ENCODE assay signal across 9 cellular contexts in genomic region chr2:203498161-203498560, GRCh38. TPM values are rescaled to one million over a fixed set of nuclear protein-coding genes. Genes with fewer than 3 reads are reported as not detected.
A peak's percentile ranks its signal among the peaks of the same experiment; 100 is the strongest.
DNase-seq lines count a peak whose midpoint lies in the region; ATAC-seq, FAIRE-seq and TF ChIP-seq lines count a peak whose summit lies in the region.
"Had no signal": no experiment of that assay in that cellular context is flagged by ENCODE, and none has a peak within 500 bp of the region (broad histone marks: within the 10 kb centered on the region; RNA-seq: fewer than 3 reads in every experiment).

No MANE protein-coding gene starts in this region.

- H3K4me3 ChIP-seq in HCT116 (replicated peaks in 1 of 2; ENCODE audit: low read depth in 1 of 2, low read length in 2 of 2) (peak overlapping the region; percentile 25 to 36), fibroblast of the aortic adventitia (ENCODE audit: low read depth, low read length) (no peak overlapping the region), skeletal muscle cell (ENCODE audit: low read depth, low read length) (no peak overlapping the region), neural progenitor cell (no peak overlapping the region)
- H3K4me3 ChIP-seq: skin epidermis had no signal

- H3K27me3 ChIP-seq in HCT116 (ENCODE audit: insufficient read depth, low read length) (no peaks in the 10 kb centered on the region), neural progenitor cell (no peaks in the 10 kb centered on the region)

- no peak for TF ChIP-seq POLR2A in HCT116 (IDR thresholded peaks at IDR 0.05; ENCODE audit: borderline replicate concordance, extremely low read depth, insufficient read depth, insufficient read length)

- peaks cover 2% of the 10 kb centered on the region for H3K27me3 Mint-ChIP-seq in neural progenitor cell (ENCODE audit: insufficient read depth, low read depth)
- H3K27me3 Mint-ChIP-seq in effector memory CD8-positive, alpha-beta T cell = no peaks in the 10 kb centered on the region

- intact Hi-C loops in HCT116 (cut with micrococcal nuclease) = no loop called here

- no peak overlapping the region for H3K4me3 Mint-ChIP-seq in neural progenitor cell
- H3K4me3 Mint-ChIP-seq in effector memory CD8-positive, alpha-beta T cell = no peak overlapping the region

- RAD21 ChIA-PET in HCT116 (lab: Charles Lee; ENCODE audit: low non-redundant PET in 1 of 2, low total read pairs in 2 of 2, uncharacterized antibody in 2 of 2, unreplicated experiment in 2 of 2) = no interaction called here

- peaks cover 3% of the 10 kb centered on the region for H3K4me1 Mint-ChIP-seq in neural progenitor cell
- peaks cover 0 to 4% of the 10 kb centered on the region in 2 donors for H3K4me1 Mint-ChIP-seq in effector memory CD8-positive, alpha-beta T cell (ENCODE audit: low read depth in 2 of 2)

- DNase-seq in HCT116 (ENCODE audit: low read depth, low spot score) = peak; percentile 76
- DNase-seq in RCC 7860 (ENCODE audit: low spot score) = peak; percentile 77
- peak; percentile 78 for DNase-seq in fibroblast of the aortic adventitia (ENCODE audit: low read depth)
- peak; percentile 59 for DNase-seq in skeletal muscle cell (ENCODE audit: low read depth)
- DNase-seq in neural progenitor cell (ENCODE audit: low spot score) = no peak
- no peak for DNase-seq in effector memory CD8-positive, alpha-beta T cell

- TF ChIP-seq RAD21 in HCT116 (IDR thresholded peaks at IDR 0.05; ENCODE audit: low read depth) = peak; percentile 17; the same call in 1 of the 2 replicates

- H2AFZ ChIP-seq in HCT116 (ENCODE audit: low read depth, low read length, poor library complexity, severe bottlenecking) = peak overlapping the region; percentile 57
- no peak overlapping the region for H2AFZ ChIP-seq in neural progenitor cell (replicated peaks)

- peaks cover under 1% of the 10 kb centered on the region for H3K9me3 Mint-ChIP-seq in neural progenitor cell
- H3K9me3 Mint-ChIP-seq in effector memory CD8-positive, alpha-beta T cell = no peaks in the 10 kb centered on the region

- no peaks in the 10 kb centered on the region for H4K20me1 ChIP-seq in HCT116 (ENCODE audit: insufficient read depth)
- H4K20me1 ChIP-seq in neural progenitor cell (ENCODE audit: low read depth) = no peaks in the 10 kb centered on the region

- H3K9me3 ChIP-seq in HCT116 (ENCODE audit: control insufficient read depth in 1 of 2, insufficient read depth in 1 of 2, low read depth in 1 of 2, low read length in 2 of 2) (no peaks in the 10 kb centered on the region), neural progenitor cell (ENCODE audit: low read depth) (no peaks in the 10 kb centered on the region)

- H3K4me2 ChIP-seq in HCT116 (ENCODE audit: low read length) (peak overlapping the region; percentile 61), neural progenitor cell (no peak overlapping the region)

- no peaks in the 10 kb centered on the region for H3F3A ChIP-seq in neural progenitor cell (ENCODE audit: low read depth)

- ATAC-seq in HCT116 = peak; percentile 90
- no peak for ATAC-seq in HG02884 (IDR thresholded peaks at IDR 0.05; ENCODE audit: unreplicated experiment)
- ATAC-seq in effector memory CD8-positive, alpha-beta T cell (replicated peaks) = no peak

- BruUV-seq in HCT116 (replicated peaks; lab: Mats Ljungman, UMichigan) = no TSS peak

- H3K27ac Mint-ChIP-seq in neural progenitor cell = no peak overlapping the region
- H3K27ac Mint-ChIP-seq in effector memory CD8-positive, alpha-beta T cell = no peak overlapping the region

- FAIRE-seq in RCC 7860 (lab: Jason Lieb, UNC) = peak; percentile 87

- H3K9ac ChIP-seq in HCT116 (ENCODE audit: low read length) = peak overlapping the region; percentile 20
- H3K9ac ChIP-seq in neural progenitor cell = no peak overlapping the region

- POLR2A ChIA-PET in HCT116 (lab: Charles Lee) = no interaction called here

- H3K4me1 ChIP-seq in HCT116 (ENCODE audit: control insufficient read depth in 1 of 2, insufficient read depth in 2 of 2, low read length in 2 of 2) (peaks cover 5 to 13% of the 10 kb centered on the region in 2 experiments; a peak in 3 of 4 replicates), neural progenitor cell (no peaks in the 10 kb centered on the region)

- no peaks in the 10 kb centered on the region for H3K36me3 ChIP-seq in HCT116 (ENCODE audit: control insufficient read depth in 1 of 2, insufficient read depth in 2 of 2, low read length in 2 of 2)
- H3K36me3 ChIP-seq in neural progenitor cell = peaks cover 7% of the 10 kb centered on the region

- H3K79me2 ChIP-seq in HCT116 (ENCODE audit: insufficient read depth, low read length) = peaks cover 6% of the 10 kb centered on the region
- H3K79me2 ChIP-seq in neural progenitor cell (ENCODE audit: low read depth) = peaks cover 16% of the 10 kb centered on the region

- no peaks in the 10 kb centered on the region for H3K9me2 ChIP-seq in HCT116 (ENCODE audit: insufficient read depth)

- CTCF ChIA-PET in HCT116 (lab: Charles Lee) = no interaction called here

- H3K36me3 Mint-ChIP-seq in neural progenitor cell = peaks cover 21% of the 10 kb centered on the region
- H3K36me3 Mint-ChIP-seq in effector memory CD8-positive, alpha-beta T cell (ENCODE audit: insufficient read depth) = peaks cover 3% of the 10 kb centered on the region

- no peak for TF ChIP-seq CTCF in HCT116 (IDR thresholded peaks at IDR 0.05 in 2 of 3, conservative IDR thresholded peaks at IDR 0.05 in 1 of 3; ENCODE audit: borderline replicate concordance in 1 of 3, insufficient read depth in 1 of 3, low read depth in 2 of 3, low read length in 2 of 3)
- TF ChIP-seq CTCF in fibroblast of the aortic adventitia (IDR thresholded peaks at IDR 0.05; ENCODE audit: insufficient read depth, low read length) = no peak
- TF ChIP-seq CTCF in neural progenitor cell (IDR thresholded peaks at IDR 0.05) = no peak

- H3K27ac ChIP-seq in HCT116 (ENCODE audit: low read depth, low read length) (no peak overlapping the region; the same call in 1 of the 2 replicates), neural progenitor cell (no peak overlapping the region)
- H3K27ac ChIP-seq: HL-60 had no signal

TF ChIP-seq in HCT116, 20 proteins besides CTCF, POLR2A, EP300 and RAD21 (continues in another document):
- TF ChIP-seq EZH2phosphoT487 (IDR thresholded peaks at IDR 0.05; ENCODE audit: borderline replicate concordance) (no peak), SIN3A (IDR thresholded peaks at IDR 0.05; ENCODE audit: low read depth) (no peak), SRF (IDR thresholded peaks at IDR 0.05; ENCODE audit: low read depth) (peak; percentile 49; the same call in 1 of the 2 replicates), YY1 (IDR thresholded peaks at IDR 0.05; ENCODE audit: extremely low read depth, insufficient replicate concordance, low read depth, low read length) (no peak), POLR2AphosphoS5 (IDR thresholded peaks at IDR 0.05; ENCODE audit: low read depth, low read length) (0 out of 2 replicates have a peak, but pooled peaks have one; percentile 41), CEBPB (IDR thresholded peaks at IDR 0.05; ENCODE audit: low read depth) (peak; percentile 56), EGR1 (IDR thresholded peaks at IDR 0.05; ENCODE audit: low read depth) (no peak), ATF3 (IDR thresholded peaks at IDR 0.05) (0 out of 2 replicates have a peak, but pooled peaks have one; percentile 38), ZFX (IDR thresholded peaks at IDR 0.05) (no peak), JUND (IDR thresholded peaks at IDR 0.05) (peak; percentile 89), FOSL1 (IDR thresholded peaks at IDR 0.05; ENCODE audit: low read depth) (peak; percentile 89), CBX3 (IDR thresholded peaks at IDR 0.05; ENCODE audit: low read depth) (peak; percentile 85; the same call in 1 of the 2 replicates), EZH2 (IDR thresholded peaks at IDR 0.05) (no peak), ZNF274 (IDR thresholded peaks at IDR 0.05; ENCODE audit: low read depth, low read length) (no peak), ELF1 (IDR thresholded peaks at IDR 0.05; ENCODE audit: borderline replicate concordance, low read depth) (0 out of 2 replicates have a peak, but pooled peaks have one; percentile 5), TCF7L2 (IDR thresholded peaks at IDR 0.05; ENCODE audit: borderline replicate concordance, extremely low read depth, insufficient read depth, insufficient read length) (no peak), SP1 (IDR thresholded peaks at IDR 0.05; ENCODE audit: low read depth) (peak; percentile 55)
- TF ChIP-seq, protein P1, sequence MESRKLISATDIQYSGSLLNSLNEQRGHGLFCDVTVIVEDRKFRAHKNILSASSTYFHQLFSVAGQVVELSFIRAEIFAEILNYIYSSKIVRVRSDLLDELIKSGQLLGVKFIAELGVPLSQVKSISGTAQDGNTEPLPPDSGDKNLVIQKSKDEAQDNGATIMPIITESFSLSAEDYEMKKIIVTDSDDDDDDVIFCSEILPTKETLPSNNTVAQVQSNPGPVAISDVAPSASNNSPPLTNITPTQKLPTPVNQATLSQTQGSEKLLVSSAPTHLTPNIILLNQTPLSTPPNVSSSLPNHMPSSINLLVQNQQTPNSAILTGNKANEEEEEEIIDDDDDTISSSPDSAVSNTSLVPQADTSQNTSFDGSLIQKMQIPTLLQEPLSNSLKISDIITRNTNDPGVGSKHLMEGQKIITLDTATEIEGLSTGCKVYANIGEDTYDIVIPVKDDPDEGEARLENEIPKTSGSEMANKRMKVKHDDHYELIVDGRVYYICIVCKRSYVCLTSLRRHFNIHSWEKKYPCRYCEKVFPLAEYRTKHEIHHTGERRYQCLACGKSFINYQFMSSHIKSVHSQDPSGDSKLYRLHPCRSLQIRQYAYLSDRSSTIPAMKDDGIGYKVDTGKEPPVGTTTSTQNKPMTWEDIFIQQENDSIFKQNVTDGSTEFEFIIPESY (IDR thresholded peaks at IDR 0.05; ENCODE audit: extremely low read depth, insufficient replicate concordance, low read length) = no peak
- TF ChIP-seq, protein P2, sequence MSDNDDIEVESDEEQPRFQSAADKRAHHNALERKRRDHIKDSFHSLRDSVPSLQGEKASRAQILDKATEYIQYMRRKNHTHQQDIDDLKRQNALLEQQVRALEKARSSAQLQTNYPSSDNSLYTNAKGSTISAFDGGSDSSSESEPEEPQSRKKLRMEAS (IDR thresholded peaks at IDR 0.05) = peak; percentile 46; the same call in 1 of the 2 replicates

RNA-seq across cellular contexts. Expression of gene RAPH1, which starts 36.9 kb away (rescaled TPM):
- total RNA-seq in HCT116 (2021; ENCODE audit: unreplicated experiment) (22.3 TPM), fibroblast of the aortic adventitia (ENCODE audit: low replicate concordance) (16.5 and 18.8 TPM in 2 replicates), neural progenitor cell (ENCODE audit: low replicate concordance) (9.3 and 11.2 TPM in 2 replicates)
- 4.3 and 5.1 TPM in 2 replicates for polyA plus RNA-seq in HCT116 (2012)

Comparison
In these comparisons a context has a peak if more than half of its experiments do, and no peak if none do; other contexts are left out.
1. DNase-seq: peak in HCT116 (single experiment), RCC 7860 (single experiment), fibroblast of the aortic adventitia (single experiment) and skeletal muscle cell (single experiment); none in neural progenitor cell (single experiment) and effector memory CD8-positive, alpha-beta T cell (0 of 3).
2. H3K4me3 ChIP-seq: peak in HCT116 (2 of 2); none in fibroblast of the aortic adventitia (single experiment), skeletal muscle cell (single experiment) and neural progenitor cell (single experiment).